1 cellular context compared by ENCODE assay signal in genomic region chr19:50437862-50438449, GRCh38.
TF ChIP-seq lines count a peak whose summit lies in the region.

No MANE protein-coding gene starts in this region.

TF ChIP-seq in HEK293, 187 proteins besides CTCF, POLR2A, EP300 and RAD21 (continued from another document):
- TF ChIP-seq PRDM2 (tag by site-specific recombination; IDR thresholded peaks at IDR 0.05; ENCODE audit: borderline replicate concordance) (no peak), PBX3 (CRISPR knock-in tag; IDR thresholded peaks at IDR 0.05) (no peak), ZNF132 (tag by site-specific recombination; IDR thresholded peaks at IDR 0.05; ENCODE audit: borderline replicate concordance) (no peak), ZNF518A (tag by site-specific recombination; conservative IDR thresholded peaks at IDR 0.05; ENCODE audit: low read depth) (no peak), YY2 (tag by site-specific recombination; IDR thresholded peaks at IDR 0.05) (no peak), KLF16 (tag by site-specific recombination; IDR thresholded peaks at IDR 0.05) (no peak), ZNF366 (tag by site-specific recombination; conservative IDR thresholded peaks at IDR 0.05) (peak; percentile 72), HOXC10 (CRISPR knock-in tag; IDR thresholded peaks at IDR 0.05) (no peak), TSHZ1 (tag by site-specific recombination; IDR thresholded peaks at IDR 0.05; ENCODE audit: borderline replicate concordance) (no peak), EGR2 (tag by site-specific recombination; IDR thresholded peaks at IDR 0.05; ENCODE audit: low read depth) (peak; percentile 100), ZBTB49 (tag by site-specific recombination; IDR thresholded peaks at IDR 0.05; ENCODE audit: low read depth) (no peak)
TF ChIP-seq in HEK293: peak in this region for 3.
